In the genomic region with DNA sequence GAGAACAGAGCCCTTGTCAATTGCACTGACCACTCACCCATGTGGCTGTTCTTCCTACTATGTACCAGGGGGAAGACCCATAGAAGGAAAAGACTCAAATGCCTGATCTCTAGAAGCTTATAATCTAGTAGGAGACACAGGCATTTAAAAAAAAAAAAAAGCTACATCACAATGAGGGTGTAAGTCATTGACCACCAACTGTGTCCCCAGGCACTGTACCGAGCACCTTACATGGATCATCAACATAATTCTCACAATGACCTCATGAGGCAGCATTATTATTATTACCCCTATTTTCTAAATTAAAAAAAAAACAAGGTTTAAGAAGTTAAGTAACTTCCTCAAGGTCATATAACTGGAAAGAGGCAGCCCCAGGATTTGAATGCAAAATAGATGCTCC, we compare ENCODE assay signal across 28 cellular contexts.
"Had no signal": no experiment of that assay in that cellular context is flagged by ENCODE, and none has a peak within 500 bp of the region (broad histone marks: within the 10 kb centered on the region; RNA-seq: fewer than 3 reads in every experiment).

No MANE protein-coding gene starts in this region.

- H3K27ac Mint-ChIP-seq: mesothelial cell of epicardium; naive B cell; natural killer cell treated with Interleukin-12 subunit alpha and Interleukin-12 subunit beta and Interleukin-15 and Interleukin-18, amount 100 ng/mL, for 72 hours; progenitor cell of endocrine pancreas; stimulated activated effector memory CD8-positive, alpha-beta T cell treated with anti-CD3 and anti-CD28 coated beads, Interleukin-12 subunit alpha, Interleukin-12 subunit beta, amount 100 ng/mL, for 72 hours had no signal

- DNase-seq: dermis blood vessel endothelial cell; effector memory CD4-positive, alpha-beta T cell; left ventricle myocardium superior; lower lobe of right lung; mesenchymal stem cell; mucosa of descending colon; naive B cell; stimulated activated CD4-positive, alpha-beta T cell treated with anti-CD3 and anti-CD28 coated beads, Interleukin-12 subunit alpha, Interleukin-12 subunit beta, amount 100 ng/mL, for 4 hours; stimulated activated CD4-positive, alpha-beta T cell treated with anti-CD3 and anti-CD28 coated beads, Interleukin-2, amount 100 ng/mL, for 24 hours; stimulated activated CD4-positive, alpha-beta T cell treated with anti-CD3 and anti-CD28 coated beads, Interleukin-4, amount 100 ng/mL, for 24 hours; stimulated activated naive CD4-positive, alpha-beta T cell treated with Interleukin-2 at 50 U/mL for 16 hours; stomach; thyroid gland; trophoblast cell had no signal

- H2AFZ ChIP-seq: parathyroid adenoma had no signal

- ATAC-seq: left ventricle myocardium superior, lower lobe of right lung, mucosa of descending colon had no signal

- H3K79me2 ChIP-seq: parathyroid adenoma had no signal

- H3K36me3 ChIP-seq: esophagus muscularis mucosa, lower lobe of right lung, right atrium auricular region, stomach, thyroid gland, vagina had no signal

- H3K9me3 ChIP-seq: esophagus muscularis mucosa, lower lobe of right lung, mucosa of descending colon, right atrium auricular region, stomach, thyroid gland, vagina had no signal

- H3K9me3 Mint-ChIP-seq: mesothelial cell of epicardium; naive B cell; neural crest cell; stimulated activated effector memory CD8-positive, alpha-beta T cell treated with anti-CD3 and anti-CD28 coated beads, Interleukin-12 subunit alpha, Interleukin-12 subunit beta, amount 100 ng/mL, for 72 hours had no signal

- H3K27ac ChIP-seq: coronary artery, esophagus muscularis mucosa, lower lobe of right lung, parathyroid adenoma, right atrium auricular region, stomach, thyroid gland, vagina had no signal

- H3K4me3 ChIP-seq: coronary artery, esophagus muscularis mucosa, lower lobe of right lung, mucosa of descending colon, right atrium auricular region, smooth muscle cell, stomach, thyroid gland, vagina had no signal

- H3K4me3 Mint-ChIP-seq: mesothelial cell of epicardium; naive B cell; natural killer cell treated with Interleukin-12 subunit alpha and Interleukin-12 subunit beta and Interleukin-15 and Interleukin-18, amount 100 ng/mL, for 72 hours; neural crest cell; stimulated activated effector memory CD8-positive, alpha-beta T cell treated with anti-CD3 and anti-CD28 coated beads, Interleukin-12 subunit alpha, Interleukin-12 subunit beta, amount 100 ng/mL, for 72 hours had no signal

- H3K4me2 ChIP-seq: smooth muscle cell had no signal

- FAIRE-seq: endothelial cell of umbilical vein, frontal cortex, keratinocyte had no signal

- H3K27me3 Mint-ChIP-seq: natural killer cell treated with Interleukin-12 subunit alpha and Interleukin-12 subunit beta and Interleukin-15 and Interleukin-18, amount 100 ng/mL, for 72 hours had no signal

- H3K4me1 ChIP-seq: esophagus muscularis mucosa, lower lobe of right lung, parathyroid adenoma, stomach, thyroid gland, vagina had no signal

- H3K4me1 Mint-ChIP-seq: naive B cell; neural crest cell; stimulated activated effector memory CD8-positive, alpha-beta T cell treated with anti-CD3 and anti-CD28 coated beads, Interleukin-12 subunit alpha, Interleukin-12 subunit beta, amount 100 ng/mL, for 72 hours had no signal

- H3K9ac ChIP-seq: parathyroid adenoma had no signal

- H3K27me3 ChIP-seq: esophagus muscularis mucosa, right atrium auricular region, stomach, thyroid gland, vagina had no signal

- H3K36me3 Mint-ChIP-seq: mesothelial cell of epicardium; naive B cell; natural killer cell treated with Interleukin-12 subunit alpha and Interleukin-12 subunit beta and Interleukin-15 and Interleukin-18, amount 100 ng/mL, for 72 hours; stimulated activated effector memory CD8-positive, alpha-beta T cell treated with anti-CD3 and anti-CD28 coated beads, Interleukin-12 subunit alpha, Interleukin-12 subunit beta, amount 100 ng/mL, for 72 hours had no signal
